7 cellular contexts compared by ENCODE assay signal in the genomic region with DNA sequence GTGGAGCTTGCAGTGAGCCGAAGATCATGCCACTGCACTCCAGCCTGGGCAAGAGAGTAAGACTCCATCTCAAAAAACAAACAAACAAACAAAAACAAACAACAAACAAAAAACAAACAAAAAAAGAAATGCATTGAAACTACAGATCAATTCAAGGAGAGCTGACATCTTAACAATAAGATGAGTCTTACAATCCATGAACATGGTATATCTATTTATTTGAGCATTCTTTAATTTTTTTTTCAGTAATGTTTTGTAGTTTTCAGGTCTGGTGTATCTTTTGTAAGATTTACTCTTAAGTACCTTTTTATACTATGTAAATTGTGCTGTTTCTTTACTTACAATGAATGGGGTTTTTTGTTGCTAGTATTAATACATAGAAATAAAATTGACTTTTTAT.
"Had no signal": no experiment of that assay in that cellular context is flagged by ENCODE, and none has a peak within 500 bp of the region (broad histone marks: within the 10 kb centered on the region; RNA-seq: fewer than 3 reads in every experiment).

No MANE protein-coding gene starts in this region.

- DNase-seq: GM23248, GOT3, H7, IMR-90 had no signal

- ATAC-seq: HCT116 had no signal

- H3K36me3 ChIP-seq: HAP-1 had no signal

- H3K27ac ChIP-seq: GM23248 had no signal

- H3K4me3 ChIP-seq: GM23248, HAP-1 had no signal

- FAIRE-seq: HTR-8/SVneo had no signal

- H3K9me3 ChIP-seq: HAP-1 had no signal

- H3K4me1 ChIP-seq: HAP-1 had no signal
